20 cellular contexts compared by ENCODE assay signal in the genomic region with DNA sequence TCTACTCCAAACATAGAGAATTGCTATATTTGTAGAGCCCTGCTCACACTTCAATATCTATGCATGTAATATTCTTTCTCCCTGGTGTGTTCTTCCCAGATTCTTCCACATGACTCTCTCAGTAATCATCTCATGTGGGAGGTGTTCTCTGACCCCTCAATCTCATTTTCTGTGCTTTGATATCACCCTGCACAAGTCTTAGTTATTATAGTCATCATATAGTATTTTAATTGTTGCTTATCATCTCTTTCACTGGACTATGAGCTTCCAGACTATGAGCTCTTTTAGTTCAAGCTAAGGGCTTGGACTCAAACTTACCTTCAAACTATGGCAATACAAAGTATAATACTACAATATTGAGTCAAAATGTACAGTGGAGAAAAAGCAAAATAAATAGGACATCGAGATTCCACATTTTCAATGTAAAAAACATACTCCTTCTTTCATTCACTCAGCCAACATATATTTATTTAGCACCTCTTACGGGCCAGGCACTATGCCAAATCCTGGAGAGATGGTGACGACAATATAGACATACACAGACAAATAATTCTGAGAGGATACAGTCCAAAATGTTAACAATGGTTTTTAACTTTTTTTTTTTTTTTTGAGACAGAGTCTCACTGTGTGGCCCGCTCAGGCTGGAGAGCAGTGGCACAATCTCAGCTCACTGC.
"Had no signal": no experiment of that assay in that cellular context is flagged by ENCODE, and none has a peak within 500 bp of the region (broad histone marks: within the 10 kb centered on the region; RNA-seq: fewer than 3 reads in every experiment).

No MANE protein-coding gene starts in this region.

- H3K27ac ChIP-seq: heart right ventricle, neutrophil, ovary, prostate gland, thyroid gland, upper lobe of right lung had no signal

- ATAC-seq: activated naive CD8-positive, alpha-beta T cell treated with anti-CD3 and anti-CD28 coated beads, Interleukin-2, amount 50 U/mL, for 24 hours; heart right ventricle; left cardiac atrium; upper lobe of right lung had no signal

- DNase-seq: activated CD4-positive, alpha-beta memory T cell treated with anti-CD3 and anti-CD28 coated beads, Interleukin-2, amount 10 ng/mL, durations not matched to agents 7 days and 5 days; activated CD4-positive, alpha-beta T cell treated with anti-CD3 and anti-CD28 coated beads, Interleukin-2, amount 10 ng/mL, durations not matched to agents 24 days and 14 days; activated gamma-delta T cell; activated naive CD4-positive, alpha-beta T cell treated with anti-CD3 and anti-CD28 coated beads, Interleukin-2, amount 50 U/mL, for 16 hours; activated naive CD8-positive, alpha-beta T cell treated with anti-CD3 and anti-CD28 coated beads, Interleukin-2, amount 50 U/mL, for 24 hours; cerebellar nuclear complex; foreskin fibroblast; heart right ventricle; islet precursor cell; left cardiac atrium; mesenchymal stem cell; ovary; stimulated activated CD4-positive, alpha-beta T cell treated with anti-CD3 and anti-CD28 coated beads, Interleukin-4, amount 100 ng/mL, for 4 hours; thyroid gland; upper lobe of right lung had no signal

- H3K9me3 Mint-ChIP-seq: activated CD4-positive, alpha-beta memory T cell treated with anti-CD3 and anti-CD28 coated beads, Interleukin-2, amount 10 ng/mL, durations not matched to agents 7 days and 5 days; activated CD4-positive, alpha-beta T cell treated with anti-CD3 and anti-CD28 coated beads, Interleukin-2, amount 10 ng/mL, durations not matched to agents 24 days and 14 days; activated naive CD8-positive, alpha-beta T cell treated with anti-CD3 and anti-CD28 coated beads, Interleukin-2, amount 50 U/mL, for 24 hours; activated T-helper 1 cell treated with anti-CD3 and anti-CD28 coated beads, Interleukin-12 subunit alpha, Interleukin-12 subunit beta, Interleukin-2, Interleukin-4 antibody, amounts not matched to agents 30 ng/mL and 10 ng/mL and 1 ng/mL, durations not matched to agents 14 hours and 24 hours and 36 hours; nephron; stimulated activated naive CD8-positive, alpha-beta T cell treated with anti-CD3 and anti-CD28 coated beads, Interleukin-15, Interleukin-2, amounts not matched to agents 100 ng/mL and 50 ng/mL, for 24 hours had no signal

- H3K27me3 Mint-ChIP-seq: activated CD4-positive, alpha-beta memory T cell treated with anti-CD3 and anti-CD28 coated beads, Interleukin-2, amount 10 ng/mL, durations not matched to agents 7 days and 5 days; activated CD4-positive, alpha-beta T cell treated with anti-CD3 and anti-CD28 coated beads, Interleukin-2, amount 10 ng/mL, durations not matched to agents 24 days and 14 days; activated naive CD8-positive, alpha-beta T cell treated with anti-CD3 and anti-CD28 coated beads, Interleukin-2, amount 50 U/mL, for 24 hours; stimulated activated naive CD8-positive, alpha-beta T cell treated with anti-CD3 and anti-CD28 coated beads, Interleukin-15, Interleukin-2, amounts not matched to agents 100 ng/mL and 50 ng/mL, for 24 hours had no signal

- H3K27ac Mint-ChIP-seq: activated CD4-positive, alpha-beta memory T cell treated with anti-CD3 and anti-CD28 coated beads, Interleukin-2, amount 10 ng/mL, durations not matched to agents 7 days and 5 days; activated CD4-positive, alpha-beta T cell treated with anti-CD3 and anti-CD28 coated beads, Interleukin-2, amount 10 ng/mL, durations not matched to agents 24 days and 14 days; activated naive CD8-positive, alpha-beta T cell treated with anti-CD3 and anti-CD28 coated beads, Interleukin-2, amount 50 U/mL, for 24 hours; activated T-helper 1 cell treated with anti-CD3 and anti-CD28 coated beads, Interleukin-12 subunit alpha, Interleukin-12 subunit beta, Interleukin-2, Interleukin-4 antibody, amounts not matched to agents 30 ng/mL and 10 ng/mL and 1 ng/mL, durations not matched to agents 14 hours and 24 hours and 36 hours; nephron; stimulated activated naive CD8-positive, alpha-beta T cell treated with anti-CD3 and anti-CD28 coated beads, Interleukin-15, Interleukin-2, amounts not matched to agents 100 ng/mL and 50 ng/mL, for 24 hours had no signal

- H3K4me3 Mint-ChIP-seq: activated CD4-positive, alpha-beta memory T cell treated with anti-CD3 and anti-CD28 coated beads, Interleukin-2, amount 10 ng/mL, durations not matched to agents 7 days and 5 days; activated CD4-positive, alpha-beta T cell treated with anti-CD3 and anti-CD28 coated beads, Interleukin-2, amount 10 ng/mL, durations not matched to agents 24 days and 14 days; activated naive CD8-positive, alpha-beta T cell treated with anti-CD3 and anti-CD28 coated beads, Interleukin-2, amount 50 U/mL, for 24 hours; activated T-helper 1 cell treated with anti-CD3 and anti-CD28 coated beads, Interleukin-12 subunit alpha, Interleukin-12 subunit beta, Interleukin-2, Interleukin-4 antibody, amounts not matched to agents 30 ng/mL and 10 ng/mL and 1 ng/mL, durations not matched to agents 14 hours and 24 hours and 36 hours; nephron; stimulated activated naive CD8-positive, alpha-beta T cell treated with anti-CD3 and anti-CD28 coated beads, Interleukin-15, Interleukin-2, amounts not matched to agents 100 ng/mL and 50 ng/mL, for 24 hours had no signal

- H3K4me1 Mint-ChIP-seq: nephron had no signal
